Comparison of ENCODE assay signal across 9 cellular contexts in genomic region chr5:14675865-14676300, GRCh38. TPM values are rescaled to one million over a fixed set of nuclear protein-coding genes. Genes with fewer than 3 reads are reported as not detected.
DNase-seq lines count a peak whose midpoint lies in the region; ATAC-seq and TF ChIP-seq lines count a peak whose summit lies in the region.
"Had no signal": no experiment of that assay in that cellular context is flagged by ENCODE, and none has a peak within 500 bp of the region (broad histone marks: within the 10 kb centered on the region; RNA-seq: fewer than 3 reads in every experiment).

No MANE protein-coding gene starts in this region.

- WGBS in aorta, 2 donors = 35 to 42% methylated on average over 6 of the region's 6 CpGs

- no peak for TF ChIP-seq CTCF in GM12864 (IDR thresholded peaks at IDR 0.05; ENCODE audit: low read depth, low read length, missing control alignments)

- peak overlapping the region; percentile 95 for H3K27ac Mint-ChIP-seq in central memory CD8-positive, alpha-beta T cell (ENCODE audit: low read depth)

- peak; percentile 58 for ATAC-seq in GM21528 (IDR thresholded peaks at IDR 0.05; ENCODE audit: low FRiP score, unreplicated experiment)
- peak; percentile 51 for ATAC-seq in central memory CD8-positive, alpha-beta T cell (replicated peaks; ENCODE audit: extremely low read depth, poor library complexity, severe bottlenecking)
- no peak for ATAC-seq in aorta (ENCODE audit: low FRiP score)

- DNase-seq in GM12864 (ENCODE audit: low read depth) (no peak), KG1 (lab: John Stamatoyannopoulos, UW) (peak; percentile 75), aorta (no peak), COR-L47 (lab: John Stamatoyannopoulos, UW) (no peak), superior temporal gyrus (ENCODE audit: extremely low spot score) (no peak)
- DNase-seq in central memory CD8-positive, alpha-beta T cell (ENCODE audit: low spot score in 2 of 2) = no peak
- DNase-seq in stimulated activated CD4-positive, alpha-beta T cell treated with anti-CD3 and anti-CD28 coated beads, Interleukin-2, amount 100 ng/mL, for 24 hours = no peak

- no peaks in the 10 kb centered on the region for H3K9me3 Mint-ChIP-seq in central memory CD8-positive, alpha-beta T cell

- H3K36me3 ChIP-seq in aorta (ENCODE audit: control insufficient read depth in 1 of 2, insufficient read depth in 2 of 2, low read length in 1 of 2) = no peaks in the 10 kb centered on the region

- intact Hi-C loops in aorta (cut with DNase I) = no loop called here

- no peaks in the 10 kb centered on the region for H3K9me3 ChIP-seq in aorta (ENCODE audit: control insufficient read depth, low read length)

- H3K4me3 ChIP-seq in GM12864 (ENCODE audit: low read depth, low read length) = peak overlapping the region; percentile 34; the same call in 1 of the 2 replicates
- no peak overlapping the region for H3K4me3 ChIP-seq in aorta (ENCODE audit: low read length in 2 of 2)

- peaks cover 45% of the 10 kb centered on the region for H3K36me3 Mint-ChIP-seq in central memory CD8-positive, alpha-beta T cell (ENCODE audit: insufficient read depth)

- peak overlapping the region; percentile 84 to 96 for H3K27ac ChIP-seq in aorta (ENCODE audit: low read depth in 1 of 2, low read length in 2 of 2)
- H3K27ac ChIP-seq: HL-60 had no signal

- H3K4me1 ChIP-seq in aorta (ENCODE audit: control insufficient read depth in 1 of 2, insufficient read depth in 2 of 2, low read length in 2 of 2) = peaks cover 0 to 12% of the 10 kb centered on the region in 2 donors

- peaks cover 74% of the 10 kb centered on the region for H3K4me1 Mint-ChIP-seq in central memory CD8-positive, alpha-beta T cell

- H3K27me3 Mint-ChIP-seq in central memory CD8-positive, alpha-beta T cell = no peaks in the 10 kb centered on the region

- peak overlapping the region; percentile 76 for H3K4me3 Mint-ChIP-seq in central memory CD8-positive, alpha-beta T cell

- H3K27me3 ChIP-seq in aorta (ENCODE audit: control insufficient read depth in 1 of 2, insufficient read depth in 2 of 2, low read length in 1 of 2) = no peaks in the 10 kb centered on the region

RNA-seq across cellular contexts. Expression of gene OTULIN, which starts 11.4 kb away (rescaled TPM):
- 10 to 100 TPM; 48.7 to 60.4 TPM for total RNA-seq in aorta
- polyA plus RNA-seq in aorta = 10 to 100 TPM in 1 of 2 donors, 1 to 10 TPM in 1; 8.6 to 12.5 TPM
